9 cellular contexts compared by ENCODE assay signal in the genomic region with DNA sequence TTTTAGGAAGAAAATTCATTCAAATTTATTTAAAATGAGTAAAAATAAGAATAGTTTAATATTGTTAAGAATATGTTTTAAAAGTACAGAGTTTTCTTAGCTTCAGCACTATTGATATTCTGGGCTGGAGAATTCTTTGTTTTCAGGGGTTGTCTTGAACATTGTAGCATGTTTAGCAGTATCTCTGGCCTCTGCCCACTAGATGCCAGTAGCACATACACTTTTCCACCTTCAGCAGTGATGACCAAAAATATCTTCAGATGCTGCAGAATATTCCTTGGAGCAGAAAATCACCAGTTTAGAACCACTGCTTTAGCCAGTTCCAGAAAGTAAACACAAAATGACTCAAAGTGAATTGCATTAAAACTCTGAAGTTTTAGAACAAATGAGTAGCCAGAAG. TPM values are rescaled to one million over a fixed set of nuclear protein-coding genes. Genes with fewer than 3 reads are reported as not detected.
DNase-seq lines count a peak whose midpoint lies in the region; ATAC-seq, FAIRE-seq and TF ChIP-seq lines count a peak whose summit lies in the region.
"Had no signal": no experiment of that assay in that cellular context is flagged by ENCODE, and none has a peak within 500 bp of the region (broad histone marks: within the 10 kb centered on the region; RNA-seq: fewer than 3 reads in every experiment).

No MANE protein-coding gene starts in this region.

- no peaks in the 10 kb centered on the region for H3K4me1 Mint-ChIP-seq in effector memory CD8-positive, alpha-beta T cell (ENCODE audit: low read depth in 2 of 2)

- TF ChIP-seq CTCF in 22Rv1 (IDR thresholded peaks at IDR 0.05): peak; percentile 43

- no peaks in the 10 kb centered on the region for H3K9me3 Mint-ChIP-seq in effector memory CD8-positive, alpha-beta T cell

- in situ Hi-C loops in SK-MEL-5 (cut with HindIII; ENCODE audit: low pct_unique_long_range_greater_than_20kb, low sequenced_read_pairs): no loop called here

- DNase-seq in GM18507 (ENCODE audit: extremely low spot score, insufficient read length, low read depth): no peak
- peak; percentile 59 for DNase-seq in SK-MEL-5 (ENCODE audit: low read depth, low spot score)
- DNase-seq in glomerular visceral epithelial cell (ENCODE audit: extremely low spot score): peak; percentile 21
- no peak for DNase-seq in effector memory CD8-positive, alpha-beta T cell
- DNase-seq in NCI-H187 treated with DMSO at 0.1 percent for 48 hours (lab: John Stamatoyannopoulos, UW): no peak

- no peaks in the 10 kb centered on the region for H3K36me3 Mint-ChIP-seq in effector memory CD8-positive, alpha-beta T cell (ENCODE audit: insufficient read depth)

- ATAC-seq in effector memory CD8-positive, alpha-beta T cell (replicated peaks): no peak
- ATAC-seq in GM19463 (IDR thresholded peaks at IDR 0.05; ENCODE audit: unreplicated experiment) (no peak), HG03342 (IDR thresholded peaks at IDR 0.05; ENCODE audit: unreplicated experiment) (no peak)

- H3K27ac Mint-ChIP-seq in effector memory CD8-positive, alpha-beta T cell: no peak overlapping the region

- FAIRE-seq in GM18507 (lab: Jason Lieb, UNC): peak; percentile 15
- FAIRE-seq: endometrium had no signal

- no peak overlapping the region for H3K4me3 Mint-ChIP-seq in effector memory CD8-positive, alpha-beta T cell

- H3K27me3 Mint-ChIP-seq in effector memory CD8-positive, alpha-beta T cell: no peaks in the 10 kb centered on the region

- no peak overlapping the region for H3K27ac ChIP-seq in 22Rv1

RNA-seq across cellular contexts. Expression of gene SDHAF4, which starts 19.4 kb away (rescaled TPM):
- total RNA-seq in SK-MEL-5 (2014; rRNA removed; shearing (Covaris generic)): 1.3 and 1.6 TPM in 2 replicates
- 2.7 and 3.6 TPM in 2 replicates for polyA plus RNA-seq in SK-MEL-5 (2015; cell fraction: cytosol; rRNA removed)
- polyA plus RNA-seq in SK-MEL-5 (2015; cell fraction: nucleus; rRNA removed): 2.0 TPM in 1 of 2 replicates, not detected in the other

Comparison
In these comparisons a context has a peak if more than half of its experiments do, and no peak if none do; other contexts are left out.
1. DNase-seq: peak in SK-MEL-5 (single experiment) and glomerular visceral epithelial cell (single experiment); none in GM18507 (single experiment), effector memory CD8-positive, alpha-beta T cell (0 of 3) and NCI-H187 treated with DMSO at 0.1 percent for 48 hours (single experiment).